ENCODE assay signal across 22 cellular contexts in genomic region chr15:62732078-62732477, GRCh38.
A peak's percentile ranks its signal among the peaks of the same experiment; 100 is the strongest.
DNase-seq lines count a peak whose midpoint lies in the region; ATAC-seq, FAIRE-seq and TF ChIP-seq lines count a peak whose summit lies in the region.
"Had no signal": no experiment of that assay in that cellular context is flagged by ENCODE, and none has a peak within 500 bp of the region (broad histone marks: within the 10 kb centered on the region; RNA-seq: fewer than 3 reads in every experiment).

No MANE protein-coding gene starts in this region.

- H3K27ac ChIP-seq in HepG2 (ENCODE audit: extremely low read length, insufficient read depth, low read length) (no peak overlapping the region), right lobe of liver (no peak overlapping the region)
- H3K27ac ChIP-seq: HL-60, KMS-11, RWPE1 had no signal

- H4K20me1 ChIP-seq in HepG2 (ENCODE audit: insufficient read depth, low read length), result no peaks in the 10 kb centered on the region

- no peak overlapping the region for H2AFZ ChIP-seq in HepG2 (ENCODE audit: low read length)
- H2AFZ ChIP-seq: GM23338 had no signal

- H3K9me3 Mint-ChIP-seq in activated naive CD4-positive, alpha-beta T cell treated with anti-CD3 and anti-CD28 coated beads for 36 hours, result no peaks in the 10 kb centered on the region
- H3K9me3 Mint-ChIP-seq: CD4-positive, alpha-beta T cell had no signal

- DNase-seq in HepG2 (ENCODE audit: low spot score) (no peak), right lobe of liver (no peak), amniotic epithelial cell (ENCODE audit: low read depth) (peak; percentile 23), fibroblast of pulmonary artery (ENCODE audit: low read depth) (peak; percentile 31), hypothalamus (lab: John Stamatoyannopoulos, UW) (no peak), pons (ENCODE audit: low spot score) (no peak), AG08395 (ENCODE audit: low spot score) (no peak)
- no peak for DNase-seq in activated naive CD4-positive, alpha-beta T cell treated with anti-CD3 and anti-CD28 coated beads for 36 hours
- DNase-seq: CD4-positive, alpha-beta T cell; DMS79; MM.1S; NCI-H1436; NCI-H2029 treated with DMSO at 0.1 percent for 48 hours; NCI-H524 had no signal

- no peaks in the 10 kb centered on the region for H3K79me2 ChIP-seq in HepG2 (ENCODE audit: insufficient read depth, low read length)

- intact Hi-C loops in HepG2 (cut with micrococcal nuclease; ENCODE audit: unreplicated experiment) (no loop called here), right lobe of liver (cut with DNase I) (no loop called here)
- intact Hi-C loops in activated naive CD4-positive, alpha-beta T cell treated with anti-CD3 and anti-CD28 coated beads for 36 hours (cut with micrococcal nuclease), result no loop called here

- H3K4me2 ChIP-seq in HepG2 (ENCODE audit: low read depth, low read length), result no peak overlapping the region
- H3K4me2 ChIP-seq: GM23338, KMS-11 had no signal

- H3K27me3 ChIP-seq in HepG2 (ENCODE audit: control insufficient read depth in 1 of 2, insufficient read depth in 2 of 2, low read length in 2 of 2) (no peaks in the 10 kb centered on the region), right lobe of liver (no peaks in the 10 kb centered on the region)

- H3K27me3 Mint-ChIP-seq in activated naive CD4-positive, alpha-beta T cell treated with anti-CD3 and anti-CD28 coated beads for 36 hours (ENCODE audit: low read depth), result peaks cover 12% of the 10 kb centered on the region

- TF ChIP-seq POLR2A in HepG2 (IDR thresholded peaks at IDR 0.05; ENCODE audit: insufficient read depth in 1 of 2, low read depth in 2 of 2, low read length in 2 of 2) (no peak), right lobe of liver (IDR thresholded peaks at IDR 0.05) (no peak)

- no peak overlapping the region for H3K27ac Mint-ChIP-seq in activated naive CD4-positive, alpha-beta T cell treated with anti-CD3 and anti-CD28 coated beads for 36 hours
- H3K27ac Mint-ChIP-seq: CD4-positive, alpha-beta T cell; GM23338 had no signal

- no peak overlapping the region for H3K9ac ChIP-seq in HepG2 (ENCODE audit: insufficient read depth, low read depth, low read length)
- H3K9ac ChIP-seq: KMS-11 had no signal

- BruUV-seq in HepG2 (replicated peaks; lab: Mats Ljungman, UMichigan), result no TSS peak

- in situ Hi-C loops in HepG2 (cut with HindIII; ENCODE audit: extremely low pct_ligation_motif_present, low pct_unique_long_range_greater_than_20kb), result no loop called here

- no peaks in the 10 kb centered on the region for H3K4me1 Mint-ChIP-seq in activated naive CD4-positive, alpha-beta T cell treated with anti-CD3 and anti-CD28 coated beads for 36 hours (ENCODE audit: low read depth)

- no peaks in the 10 kb centered on the region for H3K4me1 ChIP-seq in HepG2 (ENCODE audit: insufficient read depth, low read length)
- no peaks in the 10 kb centered on the region for H3K4me1 ChIP-seq in right lobe of liver

- TF ChIP-seq CTCF in HepG2 (CRISPR knock-in tag; IDR thresholded peaks at IDR 0.05) (no peak), right lobe of liver (IDR thresholded peaks at IDR 0.05) (no peak), fibroblast of pulmonary artery (IDR thresholded peaks at IDR 0.05; ENCODE audit: low read length, missing control alignments) (no peak)

- H3K36me3 ChIP-seq in HepG2 (replicated peaks in 1 of 2; ENCODE audit: control insufficient read depth in 1 of 2, insufficient read depth in 2 of 2, low read length in 2 of 2) (peaks cover 0 to 2% of the 10 kb centered on the region in 2 experiments; a peak in 2 of 5 replicates), right lobe of liver (no peaks in the 10 kb centered on the region)

- H3K4me3 Mint-ChIP-seq in activated naive CD4-positive, alpha-beta T cell treated with anti-CD3 and anti-CD28 coated beads for 36 hours, result no peak overlapping the region
- H3K4me3 Mint-ChIP-seq: CD4-positive, alpha-beta T cell; GM23338 had no signal

- FAIRE-seq in HepG2 (lab: Jason Lieb, UNC), result no peak
- FAIRE-seq: A204.1, G401.6, GM12892, GM19239 had no signal

- CTCF ChIA-PET in HepG2 (lab: Yijun Ruan, JAX; ENCODE audit: low intra/inter-chr PET ratio, low total read pairs), result no interaction called here
- CTCF ChIA-PET in activated naive CD4-positive, alpha-beta T cell treated with anti-CD3 and anti-CD28 coated beads for 36 hours (lab: Charles Lee), result interaction anchor here (2.3 kb wide), 1 partner anchor 10 kb away, joined by 10 read pairs; no protein-coding TSS in a partner anchor

- no peak for TF ChIP-seq RAD21 in HepG2 (CRISPR knock-in tag; IDR thresholded peaks at IDR 0.05)

- TF ChIP-seq EP300 in HepG2 (IDR thresholded peaks at IDR 0.05; ENCODE audit: low read depth in 2 of 2, low read length in 2 of 2) (no peak), HepG2 (CRISPR knock-in tag; IDR thresholded peaks at IDR 0.05; ENCODE audit: borderline replicate concordance) (no peak)

- ATAC-seq in HepG2 (no peak), right lobe of liver (no peak)
- ATAC-seq: GM23338 had no signal

- WGBS in HepG2 (ENCODE audit: low lambda C conversion rate), result 92% methylated on average over 3 of the region's 3 CpGs
- WGBS in right lobe of liver (ENCODE audit: insufficient coverage, low coverage, low lambda C conversion rate, missing lambda C conversion rate), result 100% methylated on average over 3 of the region's 3 CpGs

- H3K4me3 ChIP-seq in HepG2 (replicated peaks in 1 of 3; ENCODE audit: insufficient read depth in 1 of 3, low read depth in 2 of 3, low read length in 3 of 3) (no peak overlapping the region), right lobe of liver (no peak overlapping the region), fibroblast of pulmonary artery (replicated peaks; ENCODE audit: low read depth, low read length) (no peak overlapping the region)
- H3K4me3 ChIP-seq: GM23338 had no signal

- H3K9me3 ChIP-seq in HepG2 (ENCODE audit: low read length), result no peaks in the 10 kb centered on the region
- H3K9me3 ChIP-seq in right lobe of liver, result no peaks in the 10 kb centered on the region

- POLR2A ChIA-PET in HepG2 (lab: Yijun Ruan, JAX), result no interaction called here

- no peaks in the 10 kb centered on the region for H3K36me3 Mint-ChIP-seq in activated naive CD4-positive, alpha-beta T cell treated with anti-CD3 and anti-CD28 coated beads for 36 hours (ENCODE audit: low read depth)

TF ChIP-seq in HepG2, 621 proteins besides CTCF, POLR2A, EP300 and RAD21:
- TF ChIP-seq CEBPB (IDR thresholded peaks at IDR 0.05; ENCODE audit: borderline replicate concordance, low read depth, low read length) (peak; percentile 80), ZNF564 (CRISPR knock-in tag; IDR thresholded peaks at IDR 0.05) (no peak), FOXA1 (IDR thresholded peaks at IDR 0.05) (no peak), FOXA1 (CRISPR knock-in tag; IDR thresholded peaks at IDR 0.05) (no peak), STAT5B (CRISPR knock-in tag; IDR thresholded peaks at IDR 0.05) (no peak), EED (CRISPR knock-in tag; IDR thresholded peaks at IDR 0.05) (no peak), DNMT3B (CRISPR knock-in tag; conservative IDR thresholded peaks at IDR 0.05) (no peak), ZNF317 (CRISPR knock-in tag; IDR thresholded peaks at IDR 0.05) (no peak), GRHL1 (CRISPR knock-in tag; conservative IDR thresholded peaks at IDR 0.05) (no peak)
TF ChIP-seq in HepG2: peak in this region for 1.

Comparison
In these comparisons a context has a peak if more than half of its experiments do, and no peak if none do; other contexts are left out.
1. DNase-seq: peak in amniotic epithelial cell (single experiment) and fibroblast of pulmonary artery (single experiment); none in HepG2 (single experiment), right lobe of liver (0 of 3), hypothalamus (0 of 51), activated naive CD4-positive, alpha-beta T cell treated with anti-CD3 and anti-CD28 coated beads for 36 hours (single experiment), pons (single experiment) and AG08395 (single experiment).